Comparison of ENCODE assay signal across 8 cellular contexts in genomic region chr7:138980575-138981285, GRCh38. TPM values are rescaled to one million over a fixed set of nuclear protein-coding genes. Genes with fewer than 3 reads are reported as not detected.
DNase-seq lines count a peak whose midpoint lies in the region; ATAC-seq and TF ChIP-seq lines count a peak whose summit lies in the region.

No MANE protein-coding gene starts in this region.

- no peak for TF ChIP-seq POLR2A in Peyer's patch (IDR thresholded peaks at IDR 0.05)

- H3K9me3 ChIP-seq in Peyer's patch = no peaks in the 10 kb centered on the region

- peak overlapping the region; percentile 35 to 73 (median 65) for H3K4me3 ChIP-seq in Peyer's patch

- TF ChIP-seq CTCF in Peyer's patch (IDR thresholded peaks at IDR 0.05) (no peak), neural crest cell (conservative IDR thresholded peaks at IDR 0.05) (no peak)

- no peak overlapping the region for H3K27ac ChIP-seq in Peyer's patch

- peak; percentile 39 for ATAC-seq in HG02970 (IDR thresholded peaks at IDR 0.05; ENCODE audit: low FRiP score, unreplicated experiment)
- ATAC-seq in effector memory CD8-positive, alpha-beta T cell (replicated peaks) = peak; percentile 50

- DNase-seq in stimulated activated CD4-positive, alpha-beta T cell treated with anti-CD3 and anti-CD28 coated beads, Interleukin-12 subunit alpha, Interleukin-12 subunit beta, amount 100 ng/mL, for 4 hours = peak; percentile 1
- DNase-seq in stimulated activated CD4-positive, alpha-beta T cell treated with anti-CD3 and anti-CD28 coated beads, Interleukin-4, amount 100 ng/mL, for 4 hours = no peak
- DNase-seq in Peyer's patch = no peak
- DNase-seq in effector memory CD8-positive, alpha-beta T cell = no peak
- peak; percentile 40 for DNase-seq in neural crest cell (ENCODE audit: low read depth, low spot score)
- no peak for DNase-seq in NCI-H128 (lab: John Stamatoyannopoulos, UW; ENCODE audit: unreplicated experiment)
- no peak for DNase-seq in cortex of kidney (lab: John Stamatoyannopoulos, UW)

- peaks cover 3% of the 10 kb centered on the region for H3K36me3 Mint-ChIP-seq in effector memory CD8-positive, alpha-beta T cell (ENCODE audit: insufficient read depth)
- H3K36me3 Mint-ChIP-seq in neural crest cell (ENCODE audit: low read depth) = no peaks in the 10 kb centered on the region

- no peaks in the 10 kb centered on the region for H3K9me3 Mint-ChIP-seq in effector memory CD8-positive, alpha-beta T cell
- H3K9me3 Mint-ChIP-seq in neural crest cell = no peaks in the 10 kb centered on the region

- H3K4me1 ChIP-seq in Peyer's patch = peaks cover 0 to 11% (median 0%) of the 10 kb centered on the region in 4 donors

- peaks cover 38 to 48% of the 10 kb centered on the region in 2 donors for H3K27me3 Mint-ChIP-seq in effector memory CD8-positive, alpha-beta T cell
- no peaks in the 10 kb centered on the region for H3K27me3 Mint-ChIP-seq in neural crest cell (ENCODE audit: low read depth)

- H3K4me1 Mint-ChIP-seq in effector memory CD8-positive, alpha-beta T cell (ENCODE audit: low read depth in 2 of 2) = peaks cover 11 to 15% of the 10 kb centered on the region in 2 donors
- H3K4me1 Mint-ChIP-seq in neural crest cell = peaks cover 38% of the 10 kb centered on the region

- H3K27ac Mint-ChIP-seq in effector memory CD8-positive, alpha-beta T cell = peak overlapping the region in 1 of 2 donors; percentile 83
- peak overlapping the region; percentile 93 for H3K27ac Mint-ChIP-seq in neural crest cell (ENCODE audit: unreplicated experiment)

- H3K36me3 ChIP-seq in Peyer's patch = no peaks in the 10 kb centered on the region

- H3K4me3 Mint-ChIP-seq in effector memory CD8-positive, alpha-beta T cell = peak overlapping the region; percentile 91 to 93
- H3K4me3 Mint-ChIP-seq in neural crest cell = peak overlapping the region; percentile 99

- no peaks in the 10 kb centered on the region for H3K27me3 ChIP-seq in Peyer's patch

RNA-seq across cellular contexts. Expression of gene KIAA1549, which starts 0.5 kb away (rescaled TPM):
- total RNA-seq in Peyer's patch (1 to 10 TPM; 1.6 to 5.0 (median 3.3) TPM), neural crest cell (33.2 and 34.8 TPM in 2 replicates)

RNA-seq across cellular contexts. Expression of gene ZC3HAV1L, which starts 55.1 kb away (rescaled TPM):
- total RNA-seq in Peyer's patch (10 to 100 TPM in 3 of 4 donors, 1 to 10 TPM in 1; 7.7 to 25.6 (median 13.6) TPM), neural crest cell (0.16 and 0.44 TPM in 2 replicates)

Comparison
In these comparisons a context has a peak if more than half of its experiments do, and no peak if none do; other contexts are left out.
1. DNase-seq: peak in stimulated activated CD4-positive, alpha-beta T cell treated with anti-CD3 and anti-CD28 coated beads, Interleukin-12 subunit alpha, Interleukin-12 subunit beta, amount 100 ng/mL, for 4 hours (single experiment) and neural crest cell (single experiment); none in stimulated activated CD4-positive, alpha-beta T cell treated with anti-CD3 and anti-CD28 coated beads, Interleukin-4, amount 100 ng/mL, for 4 hours (0 of 2), Peyer's patch (0 of 3), effector memory CD8-positive, alpha-beta T cell (0 of 3), NCI-H128 (single experiment) and cortex of kidney (single experiment).